In genomic region chr7:22697897-22698645, GRCh38 we compare ENCODE assay signal across 9 cellular contexts. TPM values are rescaled to one million over a fixed set of nuclear protein-coding genes. Genes with fewer than 3 reads are reported as not detected.
DNase-seq lines count a peak whose midpoint lies in the region; ATAC-seq and TF ChIP-seq lines count a peak whose summit lies in the region.
"Had no signal": no experiment of that assay in that cellular context is flagged by ENCODE, and none has a peak within 500 bp of the region (broad histone marks: within the 10 kb centered on the region; RNA-seq: fewer than 3 reads in every experiment).

No MANE protein-coding gene starts in this region.

- TF ChIP-seq CTCF in foreskin keratinocyte (conservative IDR thresholded peaks at IDR 0.05), result no peak
- TF ChIP-seq CTCF in BE2C (IDR thresholded peaks at IDR 0.05; ENCODE audit: low read depth, low read length), result no peak

- no peak overlapping the region for H3K27ac ChIP-seq in foreskin keratinocyte
- H3K27ac ChIP-seq: parathyroid adenoma had no signal

- peaks cover 15% of the 10 kb centered on the region for H3K4me1 ChIP-seq in foreskin keratinocyte
- no peaks in the 10 kb centered on the region for H3K4me1 ChIP-seq in BE2C
- H3K4me1 ChIP-seq: parathyroid adenoma had no signal

- H3K36me3 ChIP-seq in BE2C, result no peaks in the 10 kb centered on the region

- ATAC-seq in GM18519 (IDR thresholded peaks at IDR 0.05; ENCODE audit: low FRiP score, unreplicated experiment) (peak; percentile 60), GM21576 (IDR thresholded peaks at IDR 0.05; ENCODE audit: unreplicated experiment) (peak; percentile 80), HG03571 (IDR thresholded peaks at IDR 0.05; ENCODE audit: unreplicated experiment) (peak; percentile 71), foreskin keratinocyte (no peak)

- DNase-seq in islet precursor cell (peak; percentile 71), foreskin keratinocyte (no peak), NCI-H524 (lab: John Stamatoyannopoulos, UW) (no peak), inferior parietal cortex (ENCODE audit: extremely low spot score) (no peak), BE2C (no peak)

- no peak overlapping the region for H3K4me3 ChIP-seq in BE2C (ENCODE audit: low read depth, low read length)

- H3K27me3 ChIP-seq in foreskin keratinocyte (no peaks in the 10 kb centered on the region), BE2C (peaks cover 22% of the 10 kb centered on the region)

- no peaks in the 10 kb centered on the region for H3K9me3 ChIP-seq in BE2C

RNA-seq across cellular contexts. Expression of gene IL6, which starts 28.9 kb away (rescaled TPM):
- 0.28 TPM in 1 of 2 replicates, not detected in the other for total RNA-seq in foreskin keratinocyte
- polyA plus RNA-seq in foreskin keratinocyte, result 0.07 TPM in 1 of 2 replicates, not detected in the other
- polyA plus RNA-seq in BE2C (2012; ENCODE audit: insufficient read depth, insufficient read length, low read depth), result not detected
